19 cellular contexts compared by ENCODE assay signal in the genomic region with DNA sequence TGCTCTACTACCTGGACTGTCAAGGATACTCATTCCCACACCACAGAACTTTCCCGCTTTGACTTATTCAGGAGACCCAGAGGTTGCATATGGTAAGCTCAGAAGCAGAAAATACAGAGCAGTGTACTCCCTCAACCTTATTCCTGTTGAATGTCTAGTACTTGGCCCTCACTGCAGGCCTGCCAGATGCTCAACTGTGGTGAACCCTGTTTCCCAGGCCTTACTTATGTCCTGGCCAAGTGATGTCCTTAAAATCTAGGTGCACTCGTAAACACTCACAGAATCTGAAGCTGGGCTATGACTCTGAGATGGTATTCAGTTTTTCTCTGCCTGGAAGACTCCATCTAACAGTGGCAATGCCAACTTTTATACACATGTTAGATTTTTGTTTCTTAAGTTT. TPM values are rescaled to one million over a fixed set of nuclear protein-coding genes. Genes with fewer than 3 reads are reported as not detected.
A peak's percentile ranks its signal among the peaks of the same experiment; 100 is the strongest.
DNase-seq lines count a peak whose midpoint lies in the region; ATAC-seq, FAIRE-seq and TF ChIP-seq lines count a peak whose summit lies in the region.
"Had no signal": no experiment of that assay in that cellular context is flagged by ENCODE, and none has a peak within 500 bp of the region (broad histone marks: within the 10 kb centered on the region; RNA-seq: fewer than 3 reads in every experiment).

No MANE protein-coding gene starts in this region.

- H3K36me3 ChIP-seq in BLaER1 treated with 17β-estradiol and CSF1 and Interleukin-3, amounts not matched to agents 10 nM and 100 nM: peaks cover 19 to 91% (median 70%) of the 10 kb centered on the region in 11 experiments
- H3K36me3 ChIP-seq in CD8-positive, alpha-beta memory T cell (ENCODE audit: insufficient read depth, low read length): no peaks in the 10 kb centered on the region
- H3K36me3 ChIP-seq in OCI-LY7 (ENCODE audit: insufficient read depth, low read length): peaks cover 27% of the 10 kb centered on the region
- H3K36me3 ChIP-seq: breast epithelium, sigmoid colon had no signal

- H3K9me3 Mint-ChIP-seq in CD8-positive, alpha-beta memory T cell: peaks cover 0 to 4% (median 0%) of the 10 kb centered on the region in 5 donors
- peaks cover 5% of the 10 kb centered on the region for H3K9me3 Mint-ChIP-seq in activated B cell treated with CpG ODN at 0.5 μM for 24 hours
- H3K9me3 Mint-ChIP-seq: activated T-helper 2 cell treated with anti-CD3 and anti-CD28 coated beads, Interferon-gamma antibody, Interleukin-2, Interleukin-4, amounts not matched to agents 10 μg/mL and 5 μg/mL and 100 μg/mL, durations not matched to agents 14 hours and 24 hours and 36 hours; H9; neural crest cell; stimulated activated naive CD8-positive, alpha-beta T cell treated with anti-CD3 and anti-CD28 coated beads, Interleukin-15, amount 100 ng/mL, for 72 hours; WTC11 had no signal

- intact Hi-C loops in activated B cell treated with CpG ODN at 0.5 μM for 24 hours (cut with micrococcal nuclease): loop anchor here (1.0 kb wide), 1 partner anchor 7 kb away; no protein-coding TSS in a partner anchor
- intact Hi-C loops in OCI-LY7 (cut with micrococcal nuclease; ENCODE audit: unreplicated experiment): no loop called here

- peaks cover 15 to 34% (median 22%) of the 10 kb centered on the region in 11 experiments for H3K9me3 ChIP-seq in BLaER1 treated with 17β-estradiol and CSF1 and Interleukin-3, amounts not matched to agents 10 nM and 100 nM (replicated peaks in 1 of 11)
- H3K9me3 ChIP-seq in CD8-positive, alpha-beta memory T cell (ENCODE audit: low read length): no peaks in the 10 kb centered on the region
- no peaks in the 10 kb centered on the region for H3K9me3 ChIP-seq in OCI-LY7 (ENCODE audit: low read length)
- H3K9me3 ChIP-seq: breast epithelium, sigmoid colon had no signal

- BruUV-seq in OCI-LY7 (replicated peaks; lab: Mats Ljungman, UMichigan): no TSS peak

- DNase-seq in CD8-positive, alpha-beta memory T cell: no peak
- DNase-seq in activated B cell treated with CpG ODN at 0.5 μM for 24 hours (no peak), NCI-H1436 (lab: John Stamatoyannopoulos, UW) (no peak), OCI-LY7 (ENCODE audit: low spot score) (no peak)
- no peak for DNase-seq in activated CD4-positive, CD25-positive, alpha-beta regulatory T cell (lab: John Stamatoyannopoulos, UW)
- DNase-seq: H9; NCI-H2029; sigmoid colon; stimulated activated naive CD8-positive, alpha-beta T cell treated with anti-CD3 and anti-CD28 coated beads, Interleukin-15, amount 100 ng/mL, for 72 hours had no signal

- H3K4me2 ChIP-seq in BLaER1 treated with 17β-estradiol and CSF1 and Interleukin-3, amounts not matched to agents 10 nM and 100 nM: peak overlapping the region in 9 of 11 experiments; percentile 29 to 93 (median 55); a peak in 14 of 22 replicates
- H3K4me2 ChIP-seq in OCI-LY7 (ENCODE audit: low read length): no peak overlapping the region

- H3K27me3 Mint-ChIP-seq in CD8-positive, alpha-beta memory T cell: no peaks in the 10 kb centered on the region
- no peaks in the 10 kb centered on the region for H3K27me3 Mint-ChIP-seq in activated B cell treated with CpG ODN at 0.5 μM for 24 hours
- H3K27me3 Mint-ChIP-seq: stimulated activated naive CD8-positive, alpha-beta T cell treated with anti-CD3 and anti-CD28 coated beads, Interleukin-15, amount 100 ng/mL, for 72 hours had no signal

- H4K20me1 ChIP-seq in BLaER1 treated with 17β-estradiol and CSF1 and Interleukin-3, amounts not matched to agents 10 nM and 100 nM: peaks cover 4 to 40% (median 17%) of the 10 kb centered on the region in 11 experiments; a peak in 17 of 22 replicates
- no peaks in the 10 kb centered on the region for H4K20me1 ChIP-seq in OCI-LY7 (ENCODE audit: insufficient read depth, low read length)

- peaks cover 61% of the 10 kb centered on the region for H3K79me2 ChIP-seq in OCI-LY7 (ENCODE audit: insufficient read depth, low read depth, low read length)

- TF ChIP-seq CTCF in activated B cell treated with CpG ODN at 0.5 μM for 24 hours (IDR thresholded peaks at IDR 0.05) (no peak), OCI-LY7 (conservative IDR thresholded peaks at IDR 0.05; ENCODE audit: low read length) (no peak)

- H3K36me3 Mint-ChIP-seq in CD8-positive, alpha-beta memory T cell: peaks cover 0 to 27% (median 1%) of the 10 kb centered on the region in 3 donors
- H3K36me3 Mint-ChIP-seq in activated B cell treated with CpG ODN at 0.5 μM for 24 hours (ENCODE audit: low read depth): peaks cover 29% of the 10 kb centered on the region
- H3K36me3 Mint-ChIP-seq: WTC11 had no signal

- H3K4me3 ChIP-seq in BLaER1 treated with 17β-estradiol and CSF1 and Interleukin-3, amounts not matched to agents 10 nM and 100 nM: peak overlapping the region in 2 of 10 experiments; percentile 0; a peak in 1 of 20 replicates
- H3K4me3 ChIP-seq in CD8-positive, alpha-beta memory T cell (ENCODE audit: low read length): peak overlapping the region; percentile 2
- no peak overlapping the region for H3K4me3 ChIP-seq in OCI-LY7 (ENCODE audit: low read depth, low read length, poor library complexity, severe bottlenecking)
- H3K4me3 ChIP-seq: breast epithelium, sigmoid colon, SK-N-MC had no signal

- CTCF ChIA-PET in CD8-positive, alpha-beta memory T cell (lab: Charles Lee): interaction anchor here (1.4 to 14.7 kb wide), 4 partner anchors 19 to 84 kb away, joined by 3 to 175 read pairs (median 6); a partner anchor contains a TSS
- CTCF ChIA-PET in activated B cell treated with CpG ODN at 0.5 μM for 24 hours (lab: Charles Lee) (interaction anchor here (1.0 to 3.2 kb wide), 3 partner anchors 20 to 40 kb away, joined by 3 to 41 read pairs (median 3); a partner anchor contains a TSS), OCI-LY7 (lab: Charles Lee; ENCODE audit: unreplicated experiment) (no interaction called here)

- H3K27ac ChIP-seq in BLaER1 treated with 17β-estradiol and CSF1 and Interleukin-3, amounts not matched to agents 10 nM and 100 nM: peak overlapping the region in 10 of 11 experiments; percentile 11 to 94 (median 59); a peak in 19 of 22 replicates
- no peak overlapping the region for H3K27ac ChIP-seq in CD8-positive, alpha-beta memory T cell (ENCODE audit: low read depth, low read length)
- no peak overlapping the region for H3K27ac ChIP-seq in OCI-LY7 (ENCODE audit: low read depth, low read length, poor library complexity, severe bottlenecking)
- H3K27ac ChIP-seq: breast epithelium, HL-60, sigmoid colon, SK-N-MC had no signal

- H3K27ac Mint-ChIP-seq in CD8-positive, alpha-beta memory T cell: peak overlapping the region; percentile 52 to 96 (median 84)
- peak overlapping the region; percentile 36 for H3K27ac Mint-ChIP-seq in activated B cell treated with CpG ODN at 0.5 μM for 24 hours
- H3K27ac Mint-ChIP-seq: activated T-helper 2 cell treated with anti-CD3 and anti-CD28 coated beads, Interferon-gamma antibody, Interleukin-2, Interleukin-4, amounts not matched to agents 10 μg/mL and 5 μg/mL and 100 μg/mL, durations not matched to agents 14 hours and 24 hours and 36 hours; H9; WTC11 had no signal

- H3K27me3 ChIP-seq in BLaER1 treated with 17β-estradiol and CSF1 and Interleukin-3, amounts not matched to agents 10 nM and 100 nM: no peaks in the 10 kb centered on the region
- H3K27me3 ChIP-seq in CD8-positive, alpha-beta memory T cell (ENCODE audit: insufficient read depth, low read length, poor library complexity, severe bottlenecking): no peaks in the 10 kb centered on the region
- H3K27me3 ChIP-seq: breast epithelium, sigmoid colon had no signal

- ATAC-seq in activated B cell treated with CpG ODN at 0.5 μM for 24 hours (ENCODE audit: low read depth) (no peak), GM18505 (IDR thresholded peaks at IDR 0.05; ENCODE audit: unreplicated experiment) (no peak)
- ATAC-seq: WTC11 had no signal

- no peak for TF ChIP-seq POLR2A in GM18505 (IDR thresholded peaks at IDR 0.05; ENCODE audit: borderline replicate concordance, extremely low read depth, insufficient read depth, insufficient read length)

- peaks cover 52 to 98% (median 82%) of the 10 kb centered on the region in 10 experiments for H3K4me1 ChIP-seq in BLaER1 treated with 17β-estradiol and CSF1 and Interleukin-3, amounts not matched to agents 10 nM and 100 nM
- H3K4me1 ChIP-seq in CD8-positive, alpha-beta memory T cell (ENCODE audit: insufficient read depth, low read length): peaks cover 67% of the 10 kb centered on the region
- peaks cover 21% of the 10 kb centered on the region for H3K4me1 ChIP-seq in OCI-LY7 (ENCODE audit: insufficient read depth, low read length, poor library complexity, severe bottlenecking)
- H3K4me1 ChIP-seq: breast epithelium had no signal

- POLR2A ChIA-PET in CD8-positive, alpha-beta memory T cell (lab: Charles Lee): interaction anchor here (0.8 kb wide), 1 partner anchor 21 kb away, joined by 3 read pairs; a partner anchor contains a TSS
- POLR2A ChIA-PET in activated B cell treated with CpG ODN at 0.5 μM for 24 hours (lab: Charles Lee) (interaction anchor here (1.0 to 1.4 kb wide), 3 partner anchors 8 to 36 kb away, joined by 3 read pairs; a partner anchor contains a TSS), OCI-LY7 (lab: Charles Lee) (interaction anchor here (0.6 to 2.1 kb wide), 9 partner anchors 9 to 993 kb away, joined by 3 to 14 read pairs (median 4); no protein-coding TSS in a partner anchor)

- H3K9ac ChIP-seq in BLaER1 treated with 17β-estradiol and CSF1 and Interleukin-3, amounts not matched to agents 10 nM and 100 nM: no peak overlapping the region; a peak in 1 of 22 replicates

- no peak overlapping the region for H2AFZ ChIP-seq in OCI-LY7 (ENCODE audit: low read length)

- peaks cover 71 to 86% (median 83%) of the 10 kb centered on the region in 3 donors for H3K4me1 Mint-ChIP-seq in CD8-positive, alpha-beta memory T cell
- H3K4me1 Mint-ChIP-seq in activated B cell treated with CpG ODN at 0.5 μM for 24 hours: peaks cover 62% of the 10 kb centered on the region
- H3K4me1 Mint-ChIP-seq: neural crest cell, WTC11 had no signal

- H3K9me2 ChIP-seq in OCI-LY7 (ENCODE audit: insufficient read depth, low read length): no peaks in the 10 kb centered on the region

- FAIRE-seq in islet of Langerhans (lab: Jason Lieb, UNC): peak; percentile 5
- FAIRE-seq: endometrium had no signal

- H3K4me3 Mint-ChIP-seq in CD8-positive, alpha-beta memory T cell: peak overlapping the region in 6 of 7 donors; percentile 43 to 77 (median 50)
- H3K4me3 Mint-ChIP-seq in activated B cell treated with CpG ODN at 0.5 μM for 24 hours: no peak overlapping the region
- H3K4me3 Mint-ChIP-seq: H9; neural crest cell; stimulated activated naive CD8-positive, alpha-beta T cell treated with anti-CD3 and anti-CD28 coated beads, Interleukin-15, amount 100 ng/mL, for 72 hours; WTC11 had no signal

RNA-seq across cellular contexts. Expression of a gene that starts 21.0 kb away (rescaled TPM):
- total RNA-seq in CD8-positive, alpha-beta memory T cell: 100 to 1,000 TPM; 212 to 217 TPM
- polyA plus RNA-seq in CD8-positive, alpha-beta memory T cell: 151 TPM
- total RNA-seq in activated B cell treated with CpG ODN at 0.5 μM for 24 hours: 136 and 138 TPM in 2 replicates
- total RNA-seq in OCI-LY7 (2014; rRNA removed; shearing (Covaris generic)): 64.9 and 78.8 TPM in 2 replicates
- 143 and 174 TPM in 2 replicates for total RNA-seq in OCI-LY7 (2022)

RNA-seq across cellular contexts. Expression of a gene that starts 38.8 kb away (rescaled TPM):
- 10 to 100 TPM; 74.8 to 78.6 TPM for total RNA-seq in CD8-positive, alpha-beta memory T cell
- 92.8 TPM for polyA plus RNA-seq in CD8-positive, alpha-beta memory T cell
- total RNA-seq in activated B cell treated with CpG ODN at 0.5 μM for 24 hours: 101 and 102 TPM in 2 replicates
- 78.8 and 85.4 TPM in 2 replicates for total RNA-seq in OCI-LY7 (2014; rRNA removed; shearing (Covaris generic))
- 83.6 and 85.3 TPM in 2 replicates for total RNA-seq in OCI-LY7 (2022)

RNA-seq across cellular contexts. Expression of a gene that starts 39.0 kb away (rescaled TPM):
- total RNA-seq in CD8-positive, alpha-beta memory T cell: 10 to 100 TPM; 24.8 to 26.2 TPM
- polyA plus RNA-seq in CD8-positive, alpha-beta memory T cell: 3.7 TPM
- total RNA-seq in activated B cell treated with CpG ODN at 0.5 μM for 24 hours (16.8 and 18.9 TPM in 2 replicates), OCI-LY7 (2022) (37.9 and 43.1 TPM in 2 replicates)
- 28.0 and 29.8 TPM in 2 replicates for total RNA-seq in OCI-LY7 (2014; rRNA removed; shearing (Covaris generic))

RNA-seq across cellular contexts. Expression of a gene that starts 53.4 kb away (rescaled TPM):
- 10 to 100 TPM; 31.1 to 33.7 TPM for total RNA-seq in CD8-positive, alpha-beta memory T cell
- 14.6 TPM for polyA plus RNA-seq in CD8-positive, alpha-beta memory T cell
- total RNA-seq in activated B cell treated with CpG ODN at 0.5 μM for 24 hours (63.2 and 79.5 TPM in 2 replicates), OCI-LY7 (2022) (55.3 and 60.8 TPM in 2 replicates)
- 31.9 and 49.0 TPM in 2 replicates for total RNA-seq in OCI-LY7 (2014; rRNA removed; shearing (Covaris generic))

Comparison
In these comparisons a context has a peak if more than half of its experiments do, and no peak if none do; other contexts are left out.
1. H3K27ac ChIP-seq: peak in BLaER1 treated with 17β-estradiol and CSF1 and Interleukin-3, amounts not matched to agents 10 nM and 100 nM (10 of 11); none in CD8-positive, alpha-beta memory T cell (single experiment) and OCI-LY7 (single experiment).